ENCODE assay signal across 12 cellular contexts in the genomic region with DNA sequence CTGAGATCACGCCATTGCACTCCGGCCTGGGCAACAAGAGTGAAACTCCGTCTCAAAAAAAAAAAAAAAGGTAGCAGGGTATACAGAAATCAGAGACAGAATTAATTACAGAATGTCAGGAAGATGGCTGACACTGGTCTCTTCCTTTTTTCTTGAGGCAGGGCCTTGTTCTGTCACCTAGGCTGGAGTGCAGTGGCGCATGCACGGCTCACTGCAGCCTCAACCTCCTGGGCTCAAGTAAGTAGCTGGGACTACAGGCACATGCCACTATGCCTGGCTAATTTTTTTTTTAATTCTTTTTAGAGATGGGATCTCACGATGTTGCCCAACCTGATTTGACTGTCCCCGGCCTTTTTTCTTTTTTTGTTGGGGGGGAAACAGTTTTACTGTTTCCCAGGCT. TPM values are rescaled to one million over a fixed set of nuclear protein-coding genes. Genes with fewer than 3 reads are reported as not detected.
DNase-seq lines count a peak whose midpoint lies in the region; ATAC-seq and TF ChIP-seq lines count a peak whose summit lies in the region.
"Had no signal": no experiment of that assay in that cellular context is flagged by ENCODE, and none has a peak within 500 bp of the region (broad histone marks: within the 10 kb centered on the region; RNA-seq: fewer than 3 reads in every experiment).

No MANE protein-coding gene starts in this region.

- no peak overlapping the region for H3K23ac ChIP-seq in trophoblast cell (ENCODE audit: low read length)

- H3K36me3 Mint-ChIP-seq in CD8-positive, alpha-beta memory T cell, result no peaks in the 10 kb centered on the region
- H3K36me3 Mint-ChIP-seq in activated T-helper 2 cell treated with anti-CD3 and anti-CD28 coated beads, Interferon-gamma antibody, Interleukin-2, Interleukin-4, amounts not matched to agents 10 μg/mL and 5 μg/mL and 100 μg/mL, durations not matched to agents 14 hours and 24 hours and 36 hours (ENCODE audit: low read depth), result no peaks in the 10 kb centered on the region
- peaks cover 2% of the 10 kb centered on the region for H3K36me3 Mint-ChIP-seq in mesothelial cell of epicardium

- H3K4me2 ChIP-seq in KMS-11 (peak overlapping the region; percentile 56; the same call in 1 of the 2 replicates), trophoblast cell (ENCODE audit: low read length) (no peak overlapping the region)

- H3K9ac ChIP-seq in KMS-11 (peak overlapping the region; percentile 9; the same call in 1 of the 2 replicates), trophoblast cell (ENCODE audit: low read length) (no peak overlapping the region)

- H3K27me3 Mint-ChIP-seq in CD8-positive, alpha-beta memory T cell, result no peaks in the 10 kb centered on the region
- peaks cover 13% of the 10 kb centered on the region for H3K27me3 Mint-ChIP-seq in activated T-helper 2 cell treated with anti-CD3 and anti-CD28 coated beads, Interferon-gamma antibody, Interleukin-2, Interleukin-4, amounts not matched to agents 10 μg/mL and 5 μg/mL and 100 μg/mL, durations not matched to agents 14 hours and 24 hours and 36 hours (ENCODE audit: low read depth)
- no peaks in the 10 kb centered on the region for H3K27me3 Mint-ChIP-seq in mesothelial cell of epicardium (ENCODE audit: low read depth)

- peak overlapping the region in 5 of 8 donors; percentile 29 to 77 (median 65) for H3K27ac Mint-ChIP-seq in CD8-positive, alpha-beta memory T cell
- peak overlapping the region; percentile 49 for H3K27ac Mint-ChIP-seq in activated T-helper 2 cell treated with anti-CD3 and anti-CD28 coated beads, Interferon-gamma antibody, Interleukin-2, Interleukin-4, amounts not matched to agents 10 μg/mL and 5 μg/mL and 100 μg/mL, durations not matched to agents 14 hours and 24 hours and 36 hours
- no peak overlapping the region for H3K27ac Mint-ChIP-seq in mesothelial cell of epicardium

- no peak overlapping the region for H3K18ac ChIP-seq in trophoblast cell (ENCODE audit: low read length)

- no peaks in the 10 kb centered on the region for H3K27me3 ChIP-seq in CD8-positive, alpha-beta memory T cell (ENCODE audit: insufficient read depth, low read length, poor library complexity, severe bottlenecking)
- H3K27me3 ChIP-seq in KMS-11 (ENCODE audit: insufficient read depth, low read depth) (peaks cover 3% of the 10 kb centered on the region; the same call in 1 of the 2 replicates), trophoblast cell (ENCODE audit: insufficient read depth, low read length) (no peaks in the 10 kb centered on the region)
- H3K27me3 ChIP-seq: MG63 had no signal

- H4K8ac ChIP-seq in trophoblast cell (ENCODE audit: low read depth, low read length), result no peak overlapping the region

- no peaks in the 10 kb centered on the region for H3K36me3 ChIP-seq in CD8-positive, alpha-beta memory T cell (ENCODE audit: insufficient read depth, low read length)
- H3K36me3 ChIP-seq in KMS-11 (ENCODE audit: insufficient read depth) (no peaks in the 10 kb centered on the region), trophoblast cell (ENCODE audit: control insufficient read depth in 1 of 2, insufficient read depth in 2 of 2, low read length in 2 of 2) (no peaks in the 10 kb centered on the region)
- H3K36me3 ChIP-seq: MG63 had no signal

- peaks cover 29 to 42% (median 40%) of the 10 kb centered on the region in 3 donors for H3K4me1 Mint-ChIP-seq in CD8-positive, alpha-beta memory T cell
- peaks cover 38% of the 10 kb centered on the region for H3K4me1 Mint-ChIP-seq in activated T-helper 2 cell treated with anti-CD3 and anti-CD28 coated beads, Interferon-gamma antibody, Interleukin-2, Interleukin-4, amounts not matched to agents 10 μg/mL and 5 μg/mL and 100 μg/mL, durations not matched to agents 14 hours and 24 hours and 36 hours (ENCODE audit: low read depth)
- H3K4me1 Mint-ChIP-seq in mesothelial cell of epicardium, result peaks cover 2% of the 10 kb centered on the region

- peaks cover 29% of the 10 kb centered on the region for H3K4me1 ChIP-seq in CD8-positive, alpha-beta memory T cell (ENCODE audit: insufficient read depth, low read length)
- H3K4me1 ChIP-seq in KMS-11 (ENCODE audit: low read depth, poor library complexity, severe bottlenecking) (peaks cover 55% of the 10 kb centered on the region), trophoblast cell (ENCODE audit: control insufficient read depth in 1 of 2, insufficient read depth in 2 of 2, low read length in 2 of 2) (no peaks in the 10 kb centered on the region)

- H4K20me1 ChIP-seq in KMS-11 (ENCODE audit: insufficient read depth), result no peaks in the 10 kb centered on the region

- CTCF ChIA-PET in CD8-positive, alpha-beta memory T cell (lab: Charles Lee), result interaction anchor here (1.1 to 9.5 kb wide), 7 partner anchors 15 to 304 kb away, joined by 3 to 89 read pairs (median 4); partner anchors contain the start of genes EIF2B3, PLK3 and RNU5D-1

- H2BK120ac ChIP-seq in trophoblast cell (ENCODE audit: insufficient read depth, low read length, poor library complexity), result no peak overlapping the region

- no peak overlapping the region for H4K91ac ChIP-seq in trophoblast cell (ENCODE audit: low read depth, low read length)

- no peak overlapping the region for H3K4me3 ChIP-seq in CD8-positive, alpha-beta memory T cell (ENCODE audit: low read length)
- H3K4me3 ChIP-seq in KMS-11 (IDR thresholded peaks at IDR 0.05; ENCODE audit: insufficient read depth, low read depth, low read length) (no peak overlapping the region), trophoblast cell (ENCODE audit: low read depth, low read length) (no peak overlapping the region)
- H3K4me3 ChIP-seq: MG63 had no signal

- H3K27ac ChIP-seq in CD8-positive, alpha-beta memory T cell (ENCODE audit: low read depth, low read length), result no peak overlapping the region
- peak overlapping the region; percentile 28; the same call in 1 of the 2 replicates for H3K27ac ChIP-seq in KMS-11
- no peak overlapping the region for H3K27ac ChIP-seq in trophoblast cell (ENCODE audit: low read depth, low read length)
- H3K27ac ChIP-seq: epithelial cell of prostate had no signal

- no peak overlapping the region for H4K12ac ChIP-seq in trophoblast cell (ENCODE audit: low read depth, low read length)

- peak overlapping the region; percentile 66 for H2AFZ ChIP-seq in KMS-11 (ENCODE audit: low read depth)
- peak overlapping the region; percentile 25 for H2AFZ ChIP-seq in trophoblast cell (ENCODE audit: insufficient read depth, low read length, poor library complexity)

- POLR2A ChIA-PET in CD8-positive, alpha-beta memory T cell (lab: Charles Lee), result interaction anchor here (0.8 kb wide), 1 partner anchor 16 kb away, joined by 6 read pairs; the partner anchor contains the start of gene RNU5D-1

- ATAC-seq in HG02623 (IDR thresholded peaks at IDR 0.05; ENCODE audit: unreplicated experiment), result no peak
- ATAC-seq in GM19452 (IDR thresholded peaks at IDR 0.05; ENCODE audit: unreplicated experiment), result no peak

- H3K79me2 ChIP-seq in KMS-11 (ENCODE audit: insufficient read depth, low read depth) (no peaks in the 10 kb centered on the region), trophoblast cell (ENCODE audit: control insufficient read depth, insufficient read depth, low read length, poor library complexity) (no peaks in the 10 kb centered on the region)

- H3K4me3 Mint-ChIP-seq in CD8-positive, alpha-beta memory T cell, result peak overlapping the region in 1 of 7 donors; percentile 71
- no peak overlapping the region for H3K4me3 Mint-ChIP-seq in activated T-helper 2 cell treated with anti-CD3 and anti-CD28 coated beads, Interferon-gamma antibody, Interleukin-2, Interleukin-4, amounts not matched to agents 10 μg/mL and 5 μg/mL and 100 μg/mL, durations not matched to agents 14 hours and 24 hours and 36 hours (ENCODE audit: low read depth)
- no peak overlapping the region for H3K4me3 Mint-ChIP-seq in mesothelial cell of epicardium

- intact Hi-C loops in activated T-helper 2 cell treated with anti-CD3 and anti-CD28 coated beads, Interferon-gamma antibody, Interleukin-2, Interleukin-4, amounts not matched to agents 10 μg/mL and 5 μg/mL and 100 μg/mL, durations not matched to agents 14 hours and 24 hours and 36 hours (cut with micrococcal nuclease), result loop anchor here (2.0 kb wide), 1 partner anchor 16 kb away; the partner anchor contains the start of gene RNU5D-1

- no peak for DNase-seq in CD8-positive, alpha-beta memory T cell
- DNase-seq in activated T-helper 2 cell treated with anti-CD3 and anti-CD28 coated beads, Interferon-gamma antibody, Interleukin-2, Interleukin-4, amounts not matched to agents 10 μg/mL and 5 μg/mL and 100 μg/mL, durations not matched to agents 14 hours and 24 hours and 36 hours (ENCODE audit: low spot score), result no peak
- DNase-seq in trophoblast cell, result no peak
- DNase-seq in mesothelial cell of epicardium (ENCODE audit: low spot score in 2 of 2, unreplicated experiment in 2 of 2), result no peak

- H3K9me3 ChIP-seq in CD8-positive, alpha-beta memory T cell (ENCODE audit: low read length), result no peaks in the 10 kb centered on the region
- H3K9me3 ChIP-seq in trophoblast cell (ENCODE audit: insufficient read depth, low read depth, low read length), result no peaks in the 10 kb centered on the region
- H3K9me3 ChIP-seq: MG63 had no signal

- no peaks in the 10 kb centered on the region for H3K79me1 ChIP-seq in trophoblast cell (ENCODE audit: low read length)

- no CpG with 5 or more reads among the region's 7 CpGs for WGBS in trophoblast cell (ENCODE audit: extremely low coverage, insufficient coverage, insufficient read length)

- H3K4ac ChIP-seq in trophoblast cell (ENCODE audit: low read depth, low read length), result no peak overlapping the region

- no peak overlapping the region for H3K14ac ChIP-seq in trophoblast cell (ENCODE audit: low read length)

- no peaks in the 10 kb centered on the region for H3K9me3 Mint-ChIP-seq in CD8-positive, alpha-beta memory T cell
- H3K9me3 Mint-ChIP-seq in activated T-helper 2 cell treated with anti-CD3 and anti-CD28 coated beads, Interferon-gamma antibody, Interleukin-2, Interleukin-4, amounts not matched to agents 10 μg/mL and 5 μg/mL and 100 μg/mL, durations not matched to agents 14 hours and 24 hours and 36 hours, result no peaks in the 10 kb centered on the region
- H3K9me3 Mint-ChIP-seq in mesothelial cell of epicardium, result no peaks in the 10 kb centered on the region

- TF ChIP-seq CTCF in KMS-11 (conservative IDR thresholded peaks at IDR 0.05; ENCODE audit: low read depth, low read length), result no peak
- no peak for TF ChIP-seq CTCF in mesothelial cell of epicardium (IDR thresholded peaks at IDR 0.05; ENCODE audit: unreplicated experiment)

- H2BK5ac ChIP-seq in trophoblast cell (ENCODE audit: low read depth, low read length, poor library complexity), result no peak overlapping the region

- no peak overlapping the region for H2BK12ac ChIP-seq in trophoblast cell (ENCODE audit: low read length)

- no peak overlapping the region for H2AK5ac ChIP-seq in trophoblast cell (ENCODE audit: low read length)

RNA-seq across cellular contexts. Expression of gene RNU5D-1, which starts 16.4 kb away (rescaled TPM):
- not detected for total RNA-seq in CD8-positive, alpha-beta memory T cell
- not detected for polyA plus RNA-seq in CD8-positive, alpha-beta memory T cell
- not detected in 2 replicates for total RNA-seq in activated T-helper 2 cell treated with anti-CD3 and anti-CD28 coated beads, Interferon-gamma antibody, Interleukin-2, Interleukin-4, amounts not matched to agents 10 μg/mL and 5 μg/mL and 100 μg/mL, durations not matched to agents 14 hours and 24 hours and 36 hours
- not detected in 2 replicates for polyA plus RNA-seq in trophoblast cell (2013)
- not detected in 3 replicates for total RNA-seq in mesothelial cell of epicardium
- total RNA-seq: H4; lung microvascular endothelial cell; T-helper 2 cell treated with Interferon-gamma antibody and Interleukin-4, amounts not matched to agents 100 ng/mL and 5 ng/mL, for 36 hours had no signal

RNA-seq across cellular contexts. Expression of gene KIF2C, which starts 25.1 kb away (rescaled TPM):
- total RNA-seq in CD8-positive, alpha-beta memory T cell, result 10 to 100 TPM; 40.4 to 41.4 TPM
- 0.61 TPM for polyA plus RNA-seq in CD8-positive, alpha-beta memory T cell
- 82.7 and 83.5 TPM in 2 replicates for total RNA-seq in activated T-helper 2 cell treated with anti-CD3 and anti-CD28 coated beads, Interferon-gamma antibody, Interleukin-2, Interleukin-4, amounts not matched to agents 10 μg/mL and 5 μg/mL and 100 μg/mL, durations not matched to agents 14 hours and 24 hours and 36 hours
- polyA plus RNA-seq in trophoblast cell (2013), result 47.3 and 48.8 TPM in 2 replicates
- 17.1 to 20.4 TPM (median 18.2 TPM) in 3 replicates for total RNA-seq in mesothelial cell of epicardium

RNA-seq across cellular contexts. Expression of gene ARMH1, which starts 40.0 kb away (rescaled TPM):
- total RNA-seq in CD8-positive, alpha-beta memory T cell, result 10 to 100 TPM; 33.3 to 38.0 TPM
- 21.1 TPM for polyA plus RNA-seq in CD8-positive, alpha-beta memory T cell
- 139 and 157 TPM in 2 replicates for total RNA-seq in activated T-helper 2 cell treated with anti-CD3 and anti-CD28 coated beads, Interferon-gamma antibody, Interleukin-2, Interleukin-4, amounts not matched to agents 10 μg/mL and 5 μg/mL and 100 μg/mL, durations not matched to agents 14 hours and 24 hours and 36 hours
- polyA plus RNA-seq in trophoblast cell (2013), result 1.3 and 1.5 TPM in 2 replicates
- total RNA-seq in mesothelial cell of epicardium, result 14.9 to 19.1 TPM (median 17.9 TPM) in 3 replicates
- total RNA-seq: H4 had no signal

RNA-seq across cellular contexts. Expression of gene TMEM53, which starts 40.3 kb away (rescaled TPM):
- total RNA-seq in CD8-positive, alpha-beta memory T cell, result 1 to 10 TPM; 2.3 to 2.5 TPM
- 7.1 TPM for polyA plus RNA-seq in CD8-positive, alpha-beta memory T cell
- 6.3 and 6.7 TPM in 2 replicates for total RNA-seq in activated T-helper 2 cell treated with anti-CD3 and anti-CD28 coated beads, Interferon-gamma antibody, Interleukin-2, Interleukin-4, amounts not matched to agents 10 μg/mL and 5 μg/mL and 100 μg/mL, durations not matched to agents 14 hours and 24 hours and 36 hours
- polyA plus RNA-seq in trophoblast cell (2013), result 9.2 and 9.3 TPM in 2 replicates
- 8.9 to 9.9 TPM (median 9.8 TPM) in 3 replicates for total RNA-seq in mesothelial cell of epicardium
